Comparison of ENCODE assay signal across 8 cellular contexts in the genomic region with DNA sequence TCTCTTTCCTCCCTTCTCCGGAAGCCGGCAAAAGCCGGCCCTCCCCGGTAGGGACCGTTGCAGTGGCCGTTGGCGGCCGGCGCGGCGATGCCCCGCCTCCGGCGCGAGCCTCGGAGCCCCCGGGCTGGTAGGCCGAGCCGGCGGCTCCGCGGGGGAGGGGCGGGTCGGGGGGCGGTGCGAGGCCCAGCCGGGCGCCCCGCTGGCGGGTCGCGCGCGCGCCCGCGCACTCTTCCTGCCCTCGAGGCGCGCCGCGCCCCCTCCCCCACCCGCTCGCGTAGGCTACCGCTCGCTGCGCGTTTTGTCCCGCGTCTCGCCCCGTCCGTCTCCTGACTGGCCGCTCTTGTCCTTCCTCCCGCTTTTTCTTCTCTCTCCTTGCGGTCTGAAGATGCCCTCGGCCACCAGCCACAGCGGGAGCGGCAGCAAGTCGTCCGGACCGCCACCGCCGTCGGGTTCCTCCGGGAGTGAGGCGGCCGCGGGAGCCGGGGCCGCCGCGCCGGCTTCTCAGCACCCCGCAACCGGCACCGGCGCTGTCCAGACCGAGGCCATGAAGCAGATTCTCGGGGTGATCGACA. TPM values are rescaled to one million over a fixed set of nuclear protein-coding genes. Genes with fewer than 3 reads are reported as not detected.
DNase-seq lines count a peak whose midpoint lies in the region; ATAC-seq and TF ChIP-seq lines count a peak whose summit lies in the region.

No MANE protein-coding gene starts in this region.

- POLR2A ChIA-PET in naive thymus-derived CD8-positive, alpha-beta T cell (lab: Charles Lee) = interaction anchor here (0.9 to 5.9 kb wide), 7 partner anchors 47 to 1087 kb away, joined by 3 to 102 read pairs (median 3); partner anchors contain the start of genes CD44 and NAT10

- TF ChIP-seq POLR2A in Peyer's patch (IDR thresholded peaks at IDR 0.05) = peak; percentile 19 to 41

- no peaks in the 10 kb centered on the region for H3K27me3 Mint-ChIP-seq in IgD-negative memory B cell
- H3K27me3 Mint-ChIP-seq in naive thymus-derived CD8-positive, alpha-beta T cell = no peaks in the 10 kb centered on the region
- H3K27me3 Mint-ChIP-seq in stimulated activated naive B cell treated with anti-CD40 and anti-IgM and Interleukin-4, amounts not matched to agents 10 μg/mL and 1 μg/mL and 100 μg/mL, for 72 hours = no peaks in the 10 kb centered on the region

- H3K4me1 Mint-ChIP-seq in IgD-negative memory B cell = peaks cover 21 to 27% (median 24%) of the 10 kb centered on the region in 3 donors
- H3K4me1 Mint-ChIP-seq in naive thymus-derived CD8-positive, alpha-beta T cell = peaks cover 11 to 46% (median 29%) of the 10 kb centered on the region in 4 donors
- peaks cover 10 to 21% of the 10 kb centered on the region in 2 donors for H3K4me1 Mint-ChIP-seq in stimulated activated naive B cell treated with anti-CD40 and anti-IgM and Interleukin-4, amounts not matched to agents 10 μg/mL and 1 μg/mL and 100 μg/mL, for 72 hours

- peak overlapping the region; percentile 11 for H2AFZ ChIP-seq in fibroblast of lung (ENCODE audit: low read length)

- no peaks in the 10 kb centered on the region for H3K9me3 Mint-ChIP-seq in IgD-negative memory B cell
- H3K9me3 Mint-ChIP-seq in naive thymus-derived CD8-positive, alpha-beta T cell = no peaks in the 10 kb centered on the region
- H3K9me3 Mint-ChIP-seq in stimulated activated naive B cell treated with anti-CD40 and anti-IgM and Interleukin-4, amounts not matched to agents 10 μg/mL and 1 μg/mL and 100 μg/mL, for 72 hours = no peaks in the 10 kb centered on the region

- peak; percentile 57 for ATAC-seq in GM21528 (IDR thresholded peaks at IDR 0.05; ENCODE audit: low FRiP score, unreplicated experiment)
- ATAC-seq in naive thymus-derived CD8-positive, alpha-beta T cell = peak; percentile 62 to 64
- ATAC-seq in stimulated activated naive B cell treated with anti-CD40 and anti-IgM and Interleukin-4, amounts not matched to agents 10 μg/mL and 1 μg/mL and 100 μg/mL, for 72 hours (replicated peaks) = peak; percentile 71 to 74

- H3K4me1 ChIP-seq in Peyer's patch (peaks cover 4 to 33% (median 13%) of the 10 kb centered on the region in 4 donors), fibroblast of lung (ENCODE audit: control insufficient read depth, extremely low read depth, insufficient read depth, low read length) (peaks cover 5% of the 10 kb centered on the region)

- TF ChIP-seq CTCF in Peyer's patch (IDR thresholded peaks at IDR 0.05) = peak in 1 of 6 experiments; percentile 2
- TF ChIP-seq CTCF in fibroblast of lung (conservative IDR thresholded peaks at IDR 0.05 in 1 of 2, IDR thresholded peaks at IDR 0.05 in 1 of 2; ENCODE audit: low read depth in 1 of 2, low read length in 2 of 2) = no peak

- H3K79me2 ChIP-seq in fibroblast of lung (ENCODE audit: control insufficient read depth, insufficient read depth, low read length) = peaks cover 50% of the 10 kb centered on the region

- peak overlapping the region; percentile 90 for H3K4me2 ChIP-seq in fibroblast of lung (ENCODE audit: extremely low read depth, insufficient read depth, low read length)

- H3K36me3 Mint-ChIP-seq in IgD-negative memory B cell = peaks cover under 1% of the 10 kb centered on the region
- peaks cover 0 to 9% (median 8%) of the 10 kb centered on the region in 3 donors for H3K36me3 Mint-ChIP-seq in naive thymus-derived CD8-positive, alpha-beta T cell
- H3K36me3 Mint-ChIP-seq in stimulated activated naive B cell treated with anti-CD40 and anti-IgM and Interleukin-4, amounts not matched to agents 10 μg/mL and 1 μg/mL and 100 μg/mL, for 72 hours = peaks cover 13 to 17% of the 10 kb centered on the region in 2 donors

- H3K9ac ChIP-seq in fibroblast of lung (ENCODE audit: insufficient read depth, low read length) = peak overlapping the region; percentile 99

- no peaks in the 10 kb centered on the region for H3K9me3 ChIP-seq in Peyer's patch
- no peaks in the 10 kb centered on the region for H3K9me3 ChIP-seq in fibroblast of lung (ENCODE audit: control insufficient read depth, insufficient read depth, low read depth, low read length)

- peaks cover 0 to 7% (median 0%) of the 10 kb centered on the region in 3 donors for H3K36me3 ChIP-seq in Peyer's patch
- peaks cover 2% of the 10 kb centered on the region for H3K36me3 ChIP-seq in fibroblast of lung (ENCODE audit: control insufficient read depth, insufficient read depth, low read length)

- H3K27ac Mint-ChIP-seq in IgD-negative memory B cell = peak overlapping the region; percentile 96 to 99 (median 96)
- H3K27ac Mint-ChIP-seq in naive thymus-derived CD8-positive, alpha-beta T cell = peak overlapping the region in 9 of 10 donors; percentile 95 to 99 (median 98)
- peak overlapping the region; percentile 100 for H3K27ac Mint-ChIP-seq in stimulated activated naive B cell treated with anti-CD40 and anti-IgM and Interleukin-4, amounts not matched to agents 10 μg/mL and 1 μg/mL and 100 μg/mL, for 72 hours

- H3K4me3 Mint-ChIP-seq in IgD-negative memory B cell = peak overlapping the region; percentile 95 to 99 (median 98)
- peak overlapping the region; percentile 94 to 99 (median 98) for H3K4me3 Mint-ChIP-seq in naive thymus-derived CD8-positive, alpha-beta T cell
- peak overlapping the region; percentile 98 to 100 for H3K4me3 Mint-ChIP-seq in stimulated activated naive B cell treated with anti-CD40 and anti-IgM and Interleukin-4, amounts not matched to agents 10 μg/mL and 1 μg/mL and 100 μg/mL, for 72 hours

- H3K27me3 ChIP-seq in Peyer's patch = no peaks in the 10 kb centered on the region
- no peaks in the 10 kb centered on the region for H3K27me3 ChIP-seq in fibroblast of lung (ENCODE audit: control insufficient read depth, insufficient read depth, low read length)

- H3K4me3 ChIP-seq in Peyer's patch (peak overlapping the region; percentile 94 to 99 (median 97)), fibroblast of lung (replicated peaks in 1 of 4; ENCODE audit: control extremely low read depth in 1 of 4, insufficient read depth in 1 of 4, low read depth in 3 of 4, low read length in 4 of 4) (peak overlapping the region; percentile 71 to 89 (median 78))

- H3K27ac ChIP-seq in Peyer's patch (peak overlapping the region; percentile 96 to 99 (median 98)), fibroblast of lung (ENCODE audit: insufficient read depth, low read length) (peak overlapping the region; percentile 98)

- peak; percentile 57 for DNase-seq in DMS153 (lab: John Stamatoyannopoulos, UW)
- peak; percentile 91 to 96 (median 94) for DNase-seq in Peyer's patch
- peak; percentile 73 to 83 for DNase-seq in activated T-helper 1 cell treated with anti-CD3 and anti-CD28 coated beads, Interleukin-2, amount 50 U/mL, for 16 hours (ENCODE audit: low read depth in 1 of 2, low spot score in 1 of 2)
- peak; percentile 83 to 86 for DNase-seq in fibroblast of lung (ENCODE audit: low read depth in 2 of 2)
- DNase-seq in naive thymus-derived CD8-positive, alpha-beta T cell = peak; percentile 77 to 94 (median 87)
- DNase-seq in stimulated activated naive B cell treated with anti-CD40 and anti-IgM and Interleukin-4, amounts not matched to agents 10 μg/mL and 1 μg/mL and 100 μg/mL, for 72 hours = peak; percentile 83

- H4K20me1 ChIP-seq in fibroblast of lung (ENCODE audit: control insufficient read depth, extremely low read depth, insufficient read depth, low read length) = peaks cover 8% of the 10 kb centered on the region

RNA-seq across cellular contexts. Expression of gene CAPRIN1, which starts 0.6 kb away (rescaled TPM):
- 63.5 TPM for polyA plus RNA-seq in IgD-negative memory B cell
- 100 to 1,000 TPM; 107 to 158 (median 142) TPM for total RNA-seq in Peyer's patch
- total RNA-seq in fibroblast of lung = 181 and 220 TPM in 2 replicates
- 203 and 228 TPM in 2 replicates for polyA plus RNA-seq in fibroblast of lung
- 144 and 160 TPM in 2 replicates for polyA plus RNA-seq in fibroblast of lung (2012)
- 384 and 490 TPM in 2 replicates for polyA minus RNA-seq in fibroblast of lung (ENCODE audit: low replicate concordance)
- total RNA-seq in naive thymus-derived CD8-positive, alpha-beta T cell = 100 to 1,000 TPM; 163 TPM
- polyA plus RNA-seq in naive thymus-derived CD8-positive, alpha-beta T cell = 10 to 100 TPM; 42.0 to 82.5 (median 57.1) TPM

RNA-seq across cellular contexts. Expression of gene NAT10, which starts 53.3 kb away (rescaled TPM):
- 35.7 TPM for polyA plus RNA-seq in IgD-negative memory B cell
- 10 to 100 TPM; 13.3 to 56.9 (median 24.2) TPM for total RNA-seq in Peyer's patch
- 12.1 and 14.4 TPM in 2 replicates for total RNA-seq in fibroblast of lung
- 21.5 and 33.0 TPM in 2 replicates for polyA plus RNA-seq in fibroblast of lung
- 21.9 and 35.2 TPM in 2 replicates for polyA plus RNA-seq in fibroblast of lung (2012)
- 60.2 and 79.5 TPM in 2 replicates for polyA minus RNA-seq in fibroblast of lung (ENCODE audit: low replicate concordance)
- 10 to 100 TPM; 78.1 to 92.8 TPM for total RNA-seq in naive thymus-derived CD8-positive, alpha-beta T cell
- 10 to 100 TPM; 25.2 to 56.7 (median 41.9) TPM for polyA plus RNA-seq in naive thymus-derived CD8-positive, alpha-beta T cell

Comparison
In these comparisons a context has a peak if more than half of its experiments do, and no peak if none do; other contexts are left out.
1. Peak in every context shown above with its lines: DNase-seq, ATAC-seq, H3K4me3 ChIP-seq and H3K27ac ChIP-seq.